In the genomic region with DNA sequence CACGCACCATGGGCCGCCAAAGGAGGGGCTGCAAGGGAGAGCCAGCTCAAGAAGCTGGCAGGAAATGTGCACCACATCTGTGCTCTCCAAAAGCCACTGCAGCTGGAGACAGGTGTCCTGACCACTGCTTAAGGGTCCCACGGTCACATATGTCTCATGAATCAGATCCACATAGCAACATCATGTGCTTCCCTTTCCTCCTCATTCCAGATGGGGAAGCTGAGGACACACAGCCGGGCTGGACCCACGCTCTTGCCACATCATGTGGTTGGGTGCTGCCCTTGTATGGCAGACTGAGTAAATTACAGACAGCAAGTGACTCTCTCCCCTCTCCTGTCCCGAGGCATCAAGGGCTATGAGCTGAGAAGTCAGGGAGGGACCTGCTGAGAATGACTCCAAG, we compare ENCODE assay signal across 14 cellular contexts. TPM values are rescaled to one million over a fixed set of nuclear protein-coding genes. Genes with fewer than 3 reads are reported as not detected.
DNase-seq lines count a peak whose midpoint lies in the region; ATAC-seq lines count a peak whose summit lies in the region.
"Had no signal": no experiment of that assay in that cellular context is flagged by ENCODE, and none has a peak within 500 bp of the region (broad histone marks: within the 10 kb centered on the region; RNA-seq: fewer than 3 reads in every experiment).

No MANE protein-coding gene starts in this region.

- DNase-seq in NCI-H1417 (lab: John Stamatoyannopoulos, UW) (peak; percentile 38 to 68 (median 42)), NCI-H1417 treated with DMSO at 0.1 percent for 48 hours (lab: John Stamatoyannopoulos, UW) (no peak), Kasumi-1 (lab: John Stamatoyannopoulos, UW) (peak; percentile 11 to 12), RKO (ENCODE audit: low spot score) (peak; percentile 14), myocyte (ENCODE audit: low read depth) (peak; percentile 18), HK-2 (ENCODE audit: unreplicated experiment) (no peak), SKM-1 treated with dmso at 0.1 percent for 144 hours (lab: John Stamatoyannopoulos, UW; ENCODE audit: unreplicated experiment) (no peak)
- DNase-seq: activated CD4-positive, alpha-beta T cell treated with anti-CD3 and anti-CD28 coated beads, Interleukin-2, amount 10 ng/mL, durations not matched to agents 24 days and 14 days; COR-L47; dermis blood vessel endothelial cell; mesendoderm; occipital lobe had no signal

- ATAC-seq in GM19324 (IDR thresholded peaks at IDR 0.05; ENCODE audit: low FRiP score, unreplicated experiment), result no peak
- ATAC-seq: activated T-helper 17 cell treated with anti-CD3 and anti-CD28 coated beads, Interleukin-2, amount 50 U/mL, for 72 hours had no signal

RNA-seq across cellular contexts. Expression of a gene that starts 58.3 kb away (rescaled TPM):
- total RNA-seq in myocyte, result 41.8 and 41.9 TPM in 2 replicates
- polyA plus RNA-seq in myocyte (2012), result 47.6 TPM

RNA-seq across cellular contexts. Expression of a gene that starts 58.7 kb away (rescaled TPM):
- total RNA-seq in myocyte, result 18.7 and 20.4 TPM in 2 replicates
- polyA plus RNA-seq in myocyte (2012), result 15.3 TPM

Comparison
In these comparisons a context has a peak if more than half of its experiments do, and no peak if none do; other contexts are left out.
1. DNase-seq: peak in NCI-H1417 (3 of 3), Kasumi-1 (2 of 2), RKO (single experiment) and myocyte (single experiment); none in NCI-H1417 treated with DMSO at 0.1 percent for 48 hours (single experiment), HK-2 (single experiment) and SKM-1 treated with dmso at 0.1 percent for 144 hours (single experiment).